In genomic region chr18:31371970-31372369, GRCh38 we compare ENCODE assay signal across 30 cellular contexts. TPM values are rescaled to one million over a fixed set of nuclear protein-coding genes. Genes with fewer than 3 reads are reported as not detected.
"Had no signal": no experiment of that assay in that cellular context is flagged by ENCODE, and none has a peak within 500 bp of the region (broad histone marks: within the 10 kb centered on the region; RNA-seq: fewer than 3 reads in every experiment).

No MANE protein-coding gene starts in this region.

- H3K36me3 ChIP-seq: ascending aorta, Peyer's patch, SJCRH30 had no signal

- H3K27ac ChIP-seq: ascending aorta, body of pancreas, Peyer's patch, RWPE1, SJCRH30 had no signal

- H3K9ac ChIP-seq: SK-N-SH had no signal

- H3K4me3 ChIP-seq: ascending aorta, body of pancreas, Peyer's patch, SJCRH30 had no signal

- H3K9me2 ChIP-seq: SK-N-SH had no signal

- DNase-seq: activated CD4-positive, alpha-beta T cell treated with anti-CD3 and anti-CD28 coated beads, Interleukin-2, amount 10 ng/mL, durations not matched to agents 24 days and 14 days; activated CD4-positive, alpha-beta T cell treated with anti-CD3 and anti-CD28 coated beads, Interleukin-2, amount 50 U/mL, for 48 hours; activated CD8-positive, alpha-beta memory T cell treated with anti-CD3 and anti-CD28 coated beads, Interleukin-2, amount 10 ng/mL, durations not matched to agents 7 days and 5 days; activated effector memory CD4-positive, alpha-beta T cell treated with anti-CD3 and anti-CD28 coated beads, Interleukin-2, amount 50 U/mL, for 16 hours; activated naive CD4-positive, alpha-beta T cell treated with Interleukin-2 at 50 U/mL for 16 hours; activated naive CD8-positive, alpha-beta T cell treated with anti-CD3 and anti-CD28 coated beads, Interleukin-2, amount 50 U/mL, for 24 hours; activated T-cell treated with anti-CD3 and anti-CD28 coated beads, Interleukin-2, amount 50 U/mL, for 4 hours; amniotic stem cell; body of pancreas; central memory CD4-positive, alpha-beta T cell; MM.1S; NCI-H1048; NCI-H146; NCI-H187 treated with DMSO at 0.1 percent for 48 hours; NCI-H345; NCI-H510A; NCI-H526 treated with DMSO at 0.1 percent for 48 hours; NK-92 treated with Interleukin-12 subunit alpha and Interleukin-12 subunit beta, amount 100 ng/mL, for 24 hours; OCI-M1; Peyer's patch; Right ventricle myocardium superior; SJCRH30; SK-N-SH; T-helper 1 cell had no signal

- H3K27me3 ChIP-seq: ascending aorta, body of pancreas, Peyer's patch, SJCRH30 had no signal

- ATAC-seq: activated CD4-positive, CD25-positive, alpha-beta regulatory T cell treated with anti-CD3 and anti-CD28 coated beads, Interleukin-2, amount 50 U/mL, for 24 hours; activated CD8-positive, alpha-beta memory T cell treated with anti-CD3 and anti-CD28 coated beads, Interleukin-2, amount 10 ng/mL, durations not matched to agents 7 days and 5 days; activated naive CD4-positive, alpha-beta T cell treated with anti-CD3 and anti-CD28 coated beads, Interleukin-2, amount 50 U/mL, for 72 hours; activated naive CD8-positive, alpha-beta T cell treated with anti-CD3 and anti-CD28 coated beads, Interleukin-2, amount 50 U/mL, for 24 hours; activated T-cell treated with anti-CD3 and anti-CD28 coated beads, Interleukin-2, amount 50 U/mL, for 4 hours; body of pancreas had no signal

- H3K4me1 ChIP-seq: ascending aorta, body of pancreas, Peyer's patch, SJCRH30 had no signal

- H3K9me3 ChIP-seq: ascending aorta, body of pancreas, Peyer's patch, SJCRH30, SK-N-SH had no signal

- H3K4me2 ChIP-seq: SK-N-SH had no signal

- FAIRE-seq: bronchial epithelial cell had no signal

RNA-seq across cellular contexts. Expression of gene DSG4, which starts 4.6 kb away (rescaled TPM):
- total RNA-seq: activated CD4-positive, alpha-beta T cell treated with anti-CD3 and anti-CD28 coated beads, Interleukin-2, amount 10 ng/mL, durations not matched to agents 24 days and 14 days; activated CD8-positive, alpha-beta memory T cell treated with anti-CD3 and anti-CD28 coated beads, Interleukin-2, amount 10 ng/mL, durations not matched to agents 7 days and 5 days; activated naive CD4-positive, alpha-beta T cell treated with anti-CD3 and anti-CD28 coated beads, Interleukin-2, amount 50 U/mL, for 72 hours; activated T-cell treated with anti-CD3 and anti-CD28 coated beads, Interleukin-2, amount 50 U/mL, for 4 hours; ascending aorta; body of pancreas; bronchial epithelial cell; Right ventricle myocardium superior; SJCRH30; T-helper 2 cell treated with Interferon-gamma antibody and Interleukin-4, amounts not matched to agents 100 ng/mL and 5 ng/mL, for 36 hours had no signal
- polyA plus RNA-seq: SK-N-SH had no signal

RNA-seq across cellular contexts. Expression of gene DSG1, which starts 54.0 kb away (rescaled TPM):
- total RNA-seq: activated CD4-positive, alpha-beta T cell treated with anti-CD3 and anti-CD28 coated beads, Interleukin-2, amount 10 ng/mL, durations not matched to agents 24 days and 14 days; activated CD8-positive, alpha-beta memory T cell treated with anti-CD3 and anti-CD28 coated beads, Interleukin-2, amount 10 ng/mL, durations not matched to agents 7 days and 5 days; activated naive CD4-positive, alpha-beta T cell treated with anti-CD3 and anti-CD28 coated beads, Interleukin-2, amount 50 U/mL, for 72 hours; activated T-cell treated with anti-CD3 and anti-CD28 coated beads, Interleukin-2, amount 50 U/mL, for 4 hours; ascending aorta; SJCRH30; T-helper 2 cell treated with Interferon-gamma antibody and Interleukin-4, amounts not matched to agents 100 ng/mL and 5 ng/mL, for 36 hours had no signal
- polyA plus RNA-seq: SK-N-SH had no signal
